Comparison of ENCODE assay signal across 17 cellular contexts in the genomic region with DNA sequence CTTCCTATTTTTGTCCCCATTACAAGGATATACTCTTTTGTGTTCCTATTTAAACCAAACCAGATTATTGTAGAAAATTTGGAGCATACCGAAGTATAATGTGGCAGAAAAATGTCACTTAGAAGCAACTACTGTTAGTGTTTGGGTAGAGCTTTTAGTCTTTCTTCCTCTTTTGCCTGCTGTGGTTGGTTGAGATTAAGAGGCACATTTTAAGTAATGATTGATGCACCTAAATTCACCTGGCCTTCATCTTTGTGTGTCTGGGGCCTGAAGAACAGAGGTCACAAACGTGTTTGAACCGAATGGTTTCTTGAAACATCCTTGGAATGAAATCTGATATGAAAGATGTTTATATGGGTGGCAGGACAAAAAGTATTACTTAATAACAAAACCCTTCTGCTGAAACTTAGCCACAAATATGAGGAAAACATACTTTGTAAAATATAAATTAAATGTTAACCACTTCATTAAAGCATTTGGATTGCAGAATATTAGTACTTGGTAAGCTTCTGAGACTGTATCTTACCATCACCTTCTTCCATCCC. TPM values are rescaled to one million over a fixed set of nuclear protein-coding genes. Genes with fewer than 3 reads are reported as not detected.
DNase-seq lines count a peak whose midpoint lies in the region; TF ChIP-seq lines count a peak whose summit lies in the region.
"Had no signal": no experiment of that assay in that cellular context is flagged by ENCODE, and none has a peak within 500 bp of the region (broad histone marks: within the 10 kb centered on the region; RNA-seq: fewer than 3 reads in every experiment).

No MANE protein-coding gene starts in this region.

- H3K36me3 ChIP-seq in OCI-LY3 (replicated peaks; ENCODE audit: low read depth, low read length) = peaks cover 8% of the 10 kb centered on the region
- H3K36me3 ChIP-seq in skeletal muscle satellite cell (ENCODE audit: insufficient read depth, low read length) = no peaks in the 10 kb centered on the region
- H3K36me3 ChIP-seq: left lung, suprapubic skin had no signal

- H3K36me3 Mint-ChIP-seq in activated CD4-positive, alpha-beta T cell treated with anti-CD3 and anti-CD28 coated beads, Interleukin-2, amount 10 ng/mL, durations not matched to agents 24 days and 14 days (ENCODE audit: low read depth) = peaks cover 18% of the 10 kb centered on the region
- no peaks in the 10 kb centered on the region for H3K36me3 Mint-ChIP-seq in progenitor cell of endocrine pancreas (ENCODE audit: insufficient read depth)

- H3K27me3 ChIP-seq in OCI-LY3 (ENCODE audit: low read depth, low read length) (no peaks in the 10 kb centered on the region), skeletal muscle satellite cell (ENCODE audit: control insufficient read depth, insufficient read depth, low read length) (no peaks in the 10 kb centered on the region)
- H3K27me3 ChIP-seq: left lung, suprapubic skin had no signal

- peaks cover 51% of the 10 kb centered on the region for H3K4me1 ChIP-seq in OCI-LY3 (ENCODE audit: low read length)
- peaks cover 32% of the 10 kb centered on the region for H3K4me1 ChIP-seq in skeletal muscle satellite cell (ENCODE audit: control insufficient read depth, insufficient read depth, low read length)

- no peaks in the 10 kb centered on the region for H3K27me3 Mint-ChIP-seq in activated CD4-positive, alpha-beta T cell treated with anti-CD3 and anti-CD28 coated beads, Interleukin-2, amount 10 ng/mL, durations not matched to agents 24 days and 14 days
- H3K27me3 Mint-ChIP-seq in progenitor cell of endocrine pancreas = no peaks in the 10 kb centered on the region

- no peak overlapping the region for H3K27ac Mint-ChIP-seq in activated CD4-positive, alpha-beta T cell treated with anti-CD3 and anti-CD28 coated beads, Interleukin-2, amount 10 ng/mL, durations not matched to agents 24 days and 14 days
- H3K27ac Mint-ChIP-seq in progenitor cell of endocrine pancreas = no peak overlapping the region

- peak overlapping the region; percentile 81 for H3K4me2 ChIP-seq in OCI-LY3 (ENCODE audit: low read length)
- peak overlapping the region; percentile 67 for H3K4me2 ChIP-seq in skeletal muscle satellite cell (ENCODE audit: low read length)
- H3K4me2 ChIP-seq: A549, KMS-11 had no signal

- H3K9me3 ChIP-seq in OCI-LY3 (ENCODE audit: insufficient read depth, low read length) (no peaks in the 10 kb centered on the region), skeletal muscle satellite cell (replicated peaks; ENCODE audit: low read length) (no peaks in the 10 kb centered on the region)
- H3K9me3 ChIP-seq: A549, left lung, suprapubic skin had no signal

- peaks cover 10% of the 10 kb centered on the region; the same call in 1 of the 2 replicates for H4K20me1 ChIP-seq in OCI-LY3 (ENCODE audit: insufficient read depth, low read length)

- H3K4me3 Mint-ChIP-seq in activated CD4-positive, alpha-beta T cell treated with anti-CD3 and anti-CD28 coated beads, Interleukin-2, amount 10 ng/mL, durations not matched to agents 24 days and 14 days = peak overlapping the region; percentile 28
- H3K4me3 Mint-ChIP-seq in progenitor cell of endocrine pancreas (ENCODE audit: low read depth) = no peak overlapping the region

- H3K79me2 ChIP-seq in OCI-LY3 (ENCODE audit: low read length) = peaks cover 19% of the 10 kb centered on the region

- peaks cover 37% of the 10 kb centered on the region for H3K4me1 Mint-ChIP-seq in activated CD4-positive, alpha-beta T cell treated with anti-CD3 and anti-CD28 coated beads, Interleukin-2, amount 10 ng/mL, durations not matched to agents 24 days and 14 days
- H3K4me1 Mint-ChIP-seq in progenitor cell of endocrine pancreas (ENCODE audit: low read depth) = peaks cover 4% of the 10 kb centered on the region

- no peak overlapping the region for H2AFZ ChIP-seq in OCI-LY3 (ENCODE audit: low read depth, low read length)

- no peaks in the 10 kb centered on the region for H3K9me3 Mint-ChIP-seq in activated CD4-positive, alpha-beta T cell treated with anti-CD3 and anti-CD28 coated beads, Interleukin-2, amount 10 ng/mL, durations not matched to agents 24 days and 14 days
- no peaks in the 10 kb centered on the region for H3K9me3 Mint-ChIP-seq in progenitor cell of endocrine pancreas (ENCODE audit: low read depth)

- H3K9ac ChIP-seq in OCI-LY3 (ENCODE audit: low read length) = no peak overlapping the region
- no peak overlapping the region for H3K9ac ChIP-seq in skeletal muscle satellite cell (ENCODE audit: low read depth, low read length)
- H3K9ac ChIP-seq: KMS-11 had no signal

- peak overlapping the region; percentile 3; the same call in 1 of the 2 replicates for H3K4me3 ChIP-seq in OCI-LY3 (ENCODE audit: low read length)
- H3K4me3 ChIP-seq in skeletal muscle satellite cell (ENCODE audit: low read length) = no peak overlapping the region
- H3K4me3 ChIP-seq: A549, left lung, suprapubic skin had no signal

- TF ChIP-seq CTCF in OCI-LY3 (IDR thresholded peaks at IDR 0.05; ENCODE audit: low read depth, low read length) (no peak), progenitor cell of endocrine pancreas (IDR thresholded peaks at IDR 0.05; ENCODE audit: unreplicated experiment) (no peak)

- intact Hi-C loops in activated CD4-positive, alpha-beta T cell treated with anti-CD3 and anti-CD28 coated beads, Interleukin-2, amount 10 ng/mL, durations not matched to agents 24 days and 14 days (cut with micrococcal nuclease) = loop anchor here (5.0 to 10.0 kb wide), 4 partner anchors 103 to 1325 kb away; a partner anchor contains a TSS

- no peak for DNase-seq in activated CD4-positive, alpha-beta T cell treated with anti-CD3 and anti-CD28 coated beads, Interleukin-2, amount 10 ng/mL, durations not matched to agents 24 days and 14 days
- DNase-seq in activated CD4-positive, alpha-beta T cell treated with anti-CD3 and anti-CD28 coated beads, Interleukin-2, amount 50 U/mL, for 1 hour = no peak
- no peak for DNase-seq in epithelial cell of prostate (ENCODE audit: low read depth, low spot score)
- DNase-seq in progenitor cell of endocrine pancreas (ENCODE audit: low spot score, unreplicated experiment) = no peak
- no peak for DNase-seq in NCI-H2227 (lab: John Stamatoyannopoulos, UW; ENCODE audit: unreplicated experiment)
- DNase-seq in SKM-1 treated with dmso at 0.1 percent for 144 hours (lab: John Stamatoyannopoulos, UW; ENCODE audit: unreplicated experiment) = no peak
- DNase-seq: activated CD4-positive, alpha-beta T cell treated with anti-CD3 and anti-CD28 coated beads for 1 hour; left lung; NCI-H1436 treated with DMSO at 0.1 percent for 48 hours; NCI-H446 treated with DMSO at 0.1 percent for 48 hours; OCI-M1; stimulated activated CD4-positive, alpha-beta T cell treated with anti-CD3 and anti-CD28 coated beads, Interleukin-15, amount 100 ng/mL, for 24 hours had no signal

- peak overlapping the region; percentile 4 for H3K27ac ChIP-seq in OCI-LY3 (ENCODE audit: low read length)
- peak overlapping the region; percentile 3 for H3K27ac ChIP-seq in epithelial cell of prostate
- H3K27ac ChIP-seq: A549, KMS-11, left lung, suprapubic skin had no signal

RNA-seq across cellular contexts. Expression of a gene that starts 2.6 kb away (rescaled TPM):
- 22.3 and 22.6 TPM in 2 replicates for total RNA-seq in activated CD4-positive, alpha-beta T cell treated with anti-CD3 and anti-CD28 coated beads, Interleukin-2, amount 10 ng/mL, durations not matched to agents 24 days and 14 days
- 30.2 and 37.8 TPM in 2 replicates for total RNA-seq in skeletal muscle satellite cell (2012; rRNA removed)
- 20.5 and 22.8 TPM in 2 replicates for total RNA-seq in progenitor cell of endocrine pancreas
